ENCODE assay signal across 15 cellular contexts in the genomic region with DNA sequence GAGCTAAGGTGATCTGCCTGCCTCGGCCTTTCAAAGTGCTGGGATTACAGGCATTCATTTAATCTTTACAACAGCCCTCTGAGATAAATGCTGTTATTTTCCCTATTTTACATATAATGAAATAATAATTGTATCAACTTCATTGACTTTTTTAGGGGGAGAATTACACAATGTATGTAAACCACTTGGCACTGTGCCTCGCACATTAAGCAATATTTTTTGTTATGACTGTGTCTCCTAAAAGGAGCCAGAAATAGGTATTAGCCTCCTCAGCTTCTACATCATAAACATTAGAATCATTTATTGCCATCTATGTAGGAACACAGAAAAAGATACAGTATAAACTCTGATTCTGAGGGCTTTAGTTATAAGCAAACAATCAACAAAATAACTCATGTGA. TPM values are rescaled to one million over a fixed set of nuclear protein-coding genes. Genes with fewer than 3 reads are reported as not detected.
DNase-seq lines count a peak whose midpoint lies in the region; ATAC-seq and TF ChIP-seq lines count a peak whose summit lies in the region.
"Had no signal": no experiment of that assay in that cellular context is flagged by ENCODE, and none has a peak within 500 bp of the region (broad histone marks: within the 10 kb centered on the region; RNA-seq: fewer than 3 reads in every experiment).

No MANE protein-coding gene starts in this region.

- intact Hi-C loops in IMR-90 (cut with micrococcal nuclease): no loop called here
- intact Hi-C loops in activated T-helper 1 cell treated with anti-CD3 and anti-CD28 coated beads, Interleukin-12 subunit alpha, Interleukin-12 subunit beta, Interleukin-2, Interleukin-4 antibody, amounts not matched to agents 30 ng/mL and 10 ng/mL and 1 ng/mL, durations not matched to agents 14 hours and 24 hours and 36 hours (cut with micrococcal nuclease): no loop called here

- H2BK15ac ChIP-seq in IMR-90 (ENCODE audit: low read depth, low read length): no peak overlapping the region

- 0 out of 4 replicates have a peak, but pooled peaks cover 0 to 2% of the 10 kb centered on the region in 2 experiments for H3K79me1 ChIP-seq in IMR-90 (ENCODE audit: low read depth in 1 of 2, low read length in 2 of 2)

- no TSS peak for BruUV-seq in IMR-90 (replicated peaks; lab: Mats Ljungman, UMichigan)

- H3K4me3 Mint-ChIP-seq in T-helper 1 cell treated with Interleukin-12 subunit alpha and Interleukin-12 subunit beta and Interleukin-4 antibody, amounts not matched to agents 30 μg/mL and 1 μg/mL, for 36 hours: peak overlapping the region; percentile 14
- peak overlapping the region; percentile 53 for H3K4me3 Mint-ChIP-seq in activated T-helper 1 cell treated with anti-CD3 and anti-CD28 coated beads, Interleukin-12 subunit alpha, Interleukin-12 subunit beta, Interleukin-2, Interleukin-4 antibody, amounts not matched to agents 30 ng/mL and 10 ng/mL and 1 ng/mL, durations not matched to agents 14 hours and 24 hours and 36 hours
- H3K4me3 Mint-ChIP-seq in glutamatergic neuron (ENCODE audit: unreplicated experiment): peak overlapping the region; percentile 63

- H3K56ac ChIP-seq in IMR-90 (ENCODE audit: extremely low read depth, insufficient read depth, low read length): no peak overlapping the region

- TF ChIP-seq RAD21 in IMR-90 (IDR thresholded peaks at IDR 0.05; ENCODE audit: low read length): no peak

- DNase-seq in T-helper 1 cell (no peak), IMR-90 (peak; percentile 57), glutamatergic neuron (no peak), AG08396 (ENCODE audit: low spot score) (no peak), NCI-H1105 treated with DMSO at 0.1 percent for 48 hours (lab: John Stamatoyannopoulos, UW) (no peak), GM20000 (ENCODE audit: low spot score) (no peak)
- no peak for DNase-seq in activated T-helper 1 cell treated with anti-CD3 and anti-CD28 coated beads, Interleukin-12 subunit alpha, Interleukin-12 subunit beta, Interleukin-2, Interleukin-4 antibody, amounts not matched to agents 30 ng/mL and 10 ng/mL and 1 ng/mL, durations not matched to agents 14 hours and 24 hours and 36 hours (ENCODE audit: low spot score)
- DNase-seq: activated CD4-positive, alpha-beta T cell treated with anti-CD3 and anti-CD28 coated beads, Interleukin-2, amount 50 U/mL, for 48 hours; amniotic stem cell; DMS53; midbrain; NCI-H345; SHP77 treated with DMSO at 0.1 percent for 48 hours; thyroid gland had no signal

- H3K27me3 Mint-ChIP-seq in T-helper 1 cell treated with Interleukin-12 subunit alpha and Interleukin-12 subunit beta and Interleukin-4 antibody, amounts not matched to agents 30 μg/mL and 1 μg/mL, for 36 hours (ENCODE audit: low read depth): peaks cover 14% of the 10 kb centered on the region
- peaks cover 12% of the 10 kb centered on the region for H3K27me3 Mint-ChIP-seq in activated T-helper 1 cell treated with anti-CD3 and anti-CD28 coated beads, Interleukin-12 subunit alpha, Interleukin-12 subunit beta, Interleukin-2, Interleukin-4 antibody, amounts not matched to agents 30 ng/mL and 10 ng/mL and 1 ng/mL, durations not matched to agents 14 hours and 24 hours and 36 hours (ENCODE audit: insufficient read depth)
- peaks cover 3% of the 10 kb centered on the region for H3K27me3 Mint-ChIP-seq in glutamatergic neuron (ENCODE audit: unreplicated experiment)

- H3K4me1 Mint-ChIP-seq in T-helper 1 cell treated with Interleukin-12 subunit alpha and Interleukin-12 subunit beta and Interleukin-4 antibody, amounts not matched to agents 30 μg/mL and 1 μg/mL, for 36 hours (ENCODE audit: low read depth): peaks cover 8% of the 10 kb centered on the region
- peaks cover 11% of the 10 kb centered on the region for H3K4me1 Mint-ChIP-seq in activated T-helper 1 cell treated with anti-CD3 and anti-CD28 coated beads, Interleukin-12 subunit alpha, Interleukin-12 subunit beta, Interleukin-2, Interleukin-4 antibody, amounts not matched to agents 30 ng/mL and 10 ng/mL and 1 ng/mL, durations not matched to agents 14 hours and 24 hours and 36 hours (ENCODE audit: low read depth)
- no peaks in the 10 kb centered on the region for H3K4me1 Mint-ChIP-seq in glutamatergic neuron (ENCODE audit: low read depth, unreplicated experiment)

- H4K91ac ChIP-seq in IMR-90 (ENCODE audit: insufficient read depth, low read depth, low read length): no peak overlapping the region

- no peak overlapping the region for H3K4me3 ChIP-seq in IMR-90 (ENCODE audit: insufficient read depth, low read depth, low read length)

- no peak overlapping the region for H3K18ac ChIP-seq in IMR-90 (ENCODE audit: low read depth, low read length)

- peaks cover 8% of the 10 kb centered on the region; the same call in 1 of the 2 replicates for H3K27me3 ChIP-seq in IMR-90 (ENCODE audit: control insufficient read depth, insufficient read depth, low read length)
- H3K27me3 ChIP-seq: thyroid gland had no signal

- no CpG with 5 or more reads among the region's 2 CpGs for WGBS in IMR-90 (ENCODE audit: extremely low coverage in 2 of 2, insufficient read length in 1 of 2), 2 experiments

- no peaks in the 10 kb centered on the region for H3K36me3 Mint-ChIP-seq in T-helper 1 cell treated with Interleukin-12 subunit alpha and Interleukin-12 subunit beta and Interleukin-4 antibody, amounts not matched to agents 30 μg/mL and 1 μg/mL, for 36 hours (ENCODE audit: low read depth)
- no peaks in the 10 kb centered on the region for H3K36me3 Mint-ChIP-seq in activated T-helper 1 cell treated with anti-CD3 and anti-CD28 coated beads, Interleukin-12 subunit alpha, Interleukin-12 subunit beta, Interleukin-2, Interleukin-4 antibody, amounts not matched to agents 30 ng/mL and 10 ng/mL and 1 ng/mL, durations not matched to agents 14 hours and 24 hours and 36 hours (ENCODE audit: low read depth)
- H3K36me3 Mint-ChIP-seq in glutamatergic neuron (ENCODE audit: unreplicated experiment): peaks cover 5% of the 10 kb centered on the region

- H3K27ac ChIP-seq in IMR-90 (ENCODE audit: insufficient read depth, low read length): no peak overlapping the region

- dilution Hi-C loops in IMR-90 (cut with HindIII; ENCODE audit: low sequenced_read_pairs, unreplicated experiment): no loop called here

- no peaks in the 10 kb centered on the region for H3K9me3 ChIP-seq in IMR-90 (ENCODE audit: control insufficient read depth, insufficient read depth, low read length)
- H3K9me3 ChIP-seq: thyroid gland had no signal

- no peak overlapping the region for H3K23ac ChIP-seq in IMR-90 (ENCODE audit: low read depth, low read length)

- no peak for ATAC-seq in IMR-90 (ENCODE audit: low read depth)

- no peak overlapping the region for H3K4ac ChIP-seq in IMR-90 (ENCODE audit: low read depth, low read length)

- H4K8ac ChIP-seq in IMR-90 (ENCODE audit: low read depth in 2 of 2, low read length in 2 of 2): no peak overlapping the region

- H3K4me1 ChIP-seq in IMR-90 (ENCODE audit: control insufficient read depth, insufficient read depth, low read length): peaks cover 3% of the 10 kb centered on the region; the same call in 1 of the 2 replicates

- no peak overlapping the region for H2AFZ ChIP-seq in IMR-90 (replicated peaks; ENCODE audit: low read length, poor library complexity)

- no peak for TF ChIP-seq POLR2A in IMR-90 (IDR thresholded peaks at IDR 0.05; ENCODE audit: low read depth, low read length)

- H3K9me1 ChIP-seq in IMR-90 (ENCODE audit: insufficient read depth, low read length): 0 out of 2 replicates have a peak, but pooled peaks cover 4% of the 10 kb centered on the region

- CTCF ChIA-PET in IMR-90 (lab: Yijun Ruan, JAX): no interaction called here

- no peaks in the 10 kb centered on the region for H4K20me1 ChIP-seq in IMR-90 (ENCODE audit: insufficient read depth, low read length)

- no peak overlapping the region for H4K5ac ChIP-seq in IMR-90 (ENCODE audit: low read depth, low read length)

- H2AK9ac ChIP-seq in IMR-90 (replicated peaks; ENCODE audit: low read depth, low read length, poor library complexity): no peak overlapping the region

- H2AK5ac ChIP-seq in IMR-90 (ENCODE audit: low read depth, low read length): no peak overlapping the region

- H2BK5ac ChIP-seq in IMR-90 (ENCODE audit: low read depth, low read length, poor library complexity, severe bottlenecking): no peak overlapping the region

- H2BK120ac ChIP-seq in IMR-90 (ENCODE audit: low read depth, low read length): no peak overlapping the region

- no peak for TF ChIP-seq CTCF in IMR-90 (conservative IDR thresholded peaks at IDR 0.05; ENCODE audit: low read depth, low read length)
- no peak for TF ChIP-seq CTCF in glutamatergic neuron (IDR thresholded peaks at IDR 0.05; ENCODE audit: partially characterized antibody, unreplicated experiment)
- TF ChIP-seq CTCF in GM20000 (IDR thresholded peaks at IDR 0.05; ENCODE audit: extremely low read depth, missing control alignments): no peak

- no peak overlapping the region for H2BK20ac ChIP-seq in IMR-90 (ENCODE audit: low read depth, low read length)

- H3K9me3 Mint-ChIP-seq in T-helper 1 cell treated with Interleukin-12 subunit alpha and Interleukin-12 subunit beta and Interleukin-4 antibody, amounts not matched to agents 30 μg/mL and 1 μg/mL, for 36 hours: no peaks in the 10 kb centered on the region
- no peaks in the 10 kb centered on the region for H3K9me3 Mint-ChIP-seq in activated T-helper 1 cell treated with anti-CD3 and anti-CD28 coated beads, Interleukin-12 subunit alpha, Interleukin-12 subunit beta, Interleukin-2, Interleukin-4 antibody, amounts not matched to agents 30 ng/mL and 10 ng/mL and 1 ng/mL, durations not matched to agents 14 hours and 24 hours and 36 hours
- peaks cover 2% of the 10 kb centered on the region for H3K9me3 Mint-ChIP-seq in glutamatergic neuron (ENCODE audit: unreplicated experiment)

- no peak overlapping the region for H3K9ac ChIP-seq in IMR-90 (ENCODE audit: low read depth, low read length)

- no peak overlapping the region for H3K14ac ChIP-seq in IMR-90 (replicated peaks; ENCODE audit: low read depth, low read length)

- POLR2A ChIA-PET in IMR-90 (lab: Charles Lee; ENCODE audit: unreplicated experiment): no interaction called here

- in situ Hi-C loops in IMR-90 (cut with MboI; ENCODE audit: low sequenced_read_pairs): no loop called here

- no peak overlapping the region for H3K27ac Mint-ChIP-seq in T-helper 1 cell treated with Interleukin-12 subunit alpha and Interleukin-12 subunit beta and Interleukin-4 antibody, amounts not matched to agents 30 μg/mL and 1 μg/mL, for 36 hours
- no peak overlapping the region for H3K27ac Mint-ChIP-seq in activated T-helper 1 cell treated with anti-CD3 and anti-CD28 coated beads, Interleukin-12 subunit alpha, Interleukin-12 subunit beta, Interleukin-2, Interleukin-4 antibody, amounts not matched to agents 30 ng/mL and 10 ng/mL and 1 ng/mL, durations not matched to agents 14 hours and 24 hours and 36 hours
- no peak overlapping the region for H3K27ac Mint-ChIP-seq in glutamatergic neuron (ENCODE audit: unreplicated experiment)

- no peaks in the 10 kb centered on the region for H3K36me3 ChIP-seq in IMR-90 (ENCODE audit: control insufficient read depth, insufficient read depth, low read length)
- H3K36me3 ChIP-seq: thyroid gland had no signal

- no peak overlapping the region for H3K4me2 ChIP-seq in IMR-90 (ENCODE audit: low read depth, low read length)

RNA-seq across cellular contexts. Expression of gene DNAJC28, which starts 1.1 kb away (rescaled TPM):
- total RNA-seq in IMR-90 (2012; rRNA removed) (0.54 and 1.4 TPM in 2 replicates), glutamatergic neuron (ENCODE audit: unreplicated experiment) (5.3 TPM)
- 0.60 and 0.65 TPM in 2 replicates for polyA plus RNA-seq in IMR-90 (2012; rRNA removed)
- 0.04 and 0.09 TPM in 2 replicates for polyA plus RNA-seq in IMR-90 (2012; cell fraction: cytosol; rRNA removed)
- polyA plus RNA-seq in IMR-90 (2012; cell fraction: nucleus; rRNA removed; ENCODE audit: low replicate concordance): 0.03 and 0.21 TPM in 2 replicates
- total RNA-seq in activated T-helper 1 cell treated with anti-CD3 and anti-CD28 coated beads, Interleukin-12 subunit alpha, Interleukin-12 subunit beta, Interleukin-2, Interleukin-4 antibody, amounts not matched to agents 30 ng/mL and 10 ng/mL and 1 ng/mL, durations not matched to agents 14 hours and 24 hours and 36 hours: 0.12 and 0.18 TPM in 2 replicates

RNA-seq across cellular contexts. Expression of gene TMEM50B, which starts 12.8 kb away (rescaled TPM):
- total RNA-seq in IMR-90 (2012; rRNA removed): 10.9 and 21.4 TPM in 2 replicates
- polyA plus RNA-seq in IMR-90 (2012; rRNA removed): 20.1 and 25.9 TPM in 2 replicates
- 3.3 and 3.6 TPM in 2 replicates for polyA plus RNA-seq in IMR-90 (2012; cell fraction: cytosol; rRNA removed)
- 51.2 and 143 TPM in 2 replicates for polyA plus RNA-seq in IMR-90 (2012; cell fraction: nucleus; rRNA removed; ENCODE audit: low replicate concordance)
- 12.0 and 14.0 TPM in 2 replicates for total RNA-seq in activated T-helper 1 cell treated with anti-CD3 and anti-CD28 coated beads, Interleukin-12 subunit alpha, Interleukin-12 subunit beta, Interleukin-2, Interleukin-4 antibody, amounts not matched to agents 30 ng/mL and 10 ng/mL and 1 ng/mL, durations not matched to agents 14 hours and 24 hours and 36 hours
- 37.5 TPM for total RNA-seq in glutamatergic neuron (ENCODE audit: unreplicated experiment)

RNA-seq across cellular contexts. Expression of gene GART, which starts 49.3 kb away (rescaled TPM):
- 73.8 and 115 TPM in 2 replicates for total RNA-seq in IMR-90 (2012; rRNA removed)
- polyA plus RNA-seq in IMR-90 (2012; rRNA removed): 21.0 and 29.9 TPM in 2 replicates
- polyA plus RNA-seq in IMR-90 (2012; cell fraction: cytosol; rRNA removed): 4.9 and 22.6 TPM in 2 replicates
- polyA plus RNA-seq in IMR-90 (2012; cell fraction: nucleus; rRNA removed; ENCODE audit: low replicate concordance): 6.4 and 48.2 TPM in 2 replicates
- total RNA-seq in activated T-helper 1 cell treated with anti-CD3 and anti-CD28 coated beads, Interleukin-12 subunit alpha, Interleukin-12 subunit beta, Interleukin-2, Interleukin-4 antibody, amounts not matched to agents 30 ng/mL and 10 ng/mL and 1 ng/mL, durations not matched to agents 14 hours and 24 hours and 36 hours: 210 and 228 TPM in 2 replicates
- 70.3 TPM for total RNA-seq in glutamatergic neuron (ENCODE audit: unreplicated experiment)

RNA-seq across cellular contexts. Expression of gene SON, which starts 50.3 kb away (rescaled TPM):
- total RNA-seq in IMR-90 (2012; rRNA removed) (144 and 146 TPM in 2 replicates), glutamatergic neuron (ENCODE audit: unreplicated experiment) (289 TPM)
- 62.9 and 81.6 TPM in 2 replicates for polyA plus RNA-seq in IMR-90 (2012; rRNA removed)
- polyA plus RNA-seq in IMR-90 (2012; cell fraction: cytosol; rRNA removed): 21.0 and 28.6 TPM in 2 replicates
- 66.2 and 244 TPM in 2 replicates for polyA plus RNA-seq in IMR-90 (2012; cell fraction: nucleus; rRNA removed; ENCODE audit: low replicate concordance)
- total RNA-seq in activated T-helper 1 cell treated with anti-CD3 and anti-CD28 coated beads, Interleukin-12 subunit alpha, Interleukin-12 subunit beta, Interleukin-2, Interleukin-4 antibody, amounts not matched to agents 30 ng/mL and 10 ng/mL and 1 ng/mL, durations not matched to agents 14 hours and 24 hours and 36 hours: 342 and 361 TPM in 2 replicates
